ENCODE assay signal across 8 cellular contexts in the genomic region with DNA sequence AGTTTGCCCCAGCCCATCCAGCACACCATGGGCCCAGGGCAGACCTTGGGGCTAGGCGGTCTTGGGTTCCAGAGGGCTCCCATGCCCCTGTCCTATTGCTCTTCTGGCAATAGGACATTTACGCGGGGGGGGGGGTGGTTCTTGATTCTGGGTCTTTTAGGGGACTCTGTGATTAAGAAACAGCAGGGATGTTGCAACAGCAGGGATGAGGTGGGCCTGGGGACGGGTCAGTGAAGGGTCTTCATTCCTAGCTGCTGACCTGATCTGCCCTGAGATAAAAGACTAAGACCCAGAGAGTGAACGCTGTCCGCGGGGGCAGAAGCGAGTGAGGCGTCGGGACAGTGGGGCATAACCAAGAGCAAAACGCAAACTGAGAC. TPM values are rescaled to one million over a fixed set of nuclear protein-coding genes. Genes with fewer than 3 reads are reported as not detected.
A peak's percentile ranks its signal among the peaks of the same experiment; 100 is the strongest.
DNase-seq lines count a peak whose midpoint lies in the region; ATAC-seq lines count a peak whose summit lies in the region.
"Had no signal": no experiment of that assay in that cellular context is flagged by ENCODE, and none has a peak within 500 bp of the region (broad histone marks: within the 10 kb centered on the region; RNA-seq: fewer than 3 reads in every experiment).

No MANE protein-coding gene starts in this region.

- peaks cover 50% of the 10 kb centered on the region for H3K27me3 Mint-ChIP-seq in activated naive CD8-positive, alpha-beta T cell treated with anti-CD3 and anti-CD28 coated beads for 36 hours
- peaks cover 2 to 17% (median 7%) of the 10 kb centered on the region in 3 donors for H3K27me3 Mint-ChIP-seq in immature natural killer cell (ENCODE audit: low read depth in 3 of 3)
- H3K27me3 Mint-ChIP-seq in stimulated activated naive B cell treated with anti-CD40 and anti-IgM and Interleukin-4, amounts not matched to agents 10 μg/mL and 1 μg/mL and 100 μg/mL, for 72 hours: peaks cover 44 to 76% of the 10 kb centered on the region in 2 donors

- no peak overlapping the region for H3K27ac ChIP-seq in HUES6 (ENCODE audit: low read depth, low read length)

- peak overlapping the region; percentile 66 for H3K4me3 ChIP-seq in HUES6 (ENCODE audit: low read depth, low read length)

- no peaks in the 10 kb centered on the region for H3K36me3 ChIP-seq in HUES6 (ENCODE audit: control insufficient read depth, insufficient read depth, low read length)

- H3K4me3 Mint-ChIP-seq in activated naive CD8-positive, alpha-beta T cell treated with anti-CD3 and anti-CD28 coated beads for 36 hours: peak overlapping the region; percentile 51
- peak overlapping the region; percentile 70 to 88 (median 82) for H3K4me3 Mint-ChIP-seq in immature natural killer cell
- peak overlapping the region; percentile 46 to 70 for H3K4me3 Mint-ChIP-seq in stimulated activated naive B cell treated with anti-CD40 and anti-IgM and Interleukin-4, amounts not matched to agents 10 μg/mL and 1 μg/mL and 100 μg/mL, for 72 hours

- no peaks in the 10 kb centered on the region for H3K9me3 Mint-ChIP-seq in activated naive CD8-positive, alpha-beta T cell treated with anti-CD3 and anti-CD28 coated beads for 36 hours
- H3K9me3 Mint-ChIP-seq in immature natural killer cell: no peaks in the 10 kb centered on the region
- no peaks in the 10 kb centered on the region for H3K9me3 Mint-ChIP-seq in stimulated activated naive B cell treated with anti-CD40 and anti-IgM and Interleukin-4, amounts not matched to agents 10 μg/mL and 1 μg/mL and 100 μg/mL, for 72 hours

- ATAC-seq in stimulated activated naive B cell treated with anti-CD40 and anti-IgM and Interleukin-4, amounts not matched to agents 10 μg/mL and 1 μg/mL and 100 μg/mL, for 72 hours (replicated peaks): no peak

- no peak overlapping the region for H3K27ac Mint-ChIP-seq in activated naive CD8-positive, alpha-beta T cell treated with anti-CD3 and anti-CD28 coated beads for 36 hours
- no peak overlapping the region for H3K27ac Mint-ChIP-seq in immature natural killer cell
- no peak overlapping the region for H3K27ac Mint-ChIP-seq in stimulated activated naive B cell treated with anti-CD40 and anti-IgM and Interleukin-4, amounts not matched to agents 10 μg/mL and 1 μg/mL and 100 μg/mL, for 72 hours

- H3K36me3 Mint-ChIP-seq in activated naive CD8-positive, alpha-beta T cell treated with anti-CD3 and anti-CD28 coated beads for 36 hours: no peaks in the 10 kb centered on the region
- no peaks in the 10 kb centered on the region for H3K36me3 Mint-ChIP-seq in immature natural killer cell
- no peaks in the 10 kb centered on the region for H3K36me3 Mint-ChIP-seq in stimulated activated naive B cell treated with anti-CD40 and anti-IgM and Interleukin-4, amounts not matched to agents 10 μg/mL and 1 μg/mL and 100 μg/mL, for 72 hours

- H3K4me1 Mint-ChIP-seq in activated naive CD8-positive, alpha-beta T cell treated with anti-CD3 and anti-CD28 coated beads for 36 hours: peaks cover 6% of the 10 kb centered on the region
- peaks cover 15 to 20% of the 10 kb centered on the region in 2 donors for H3K4me1 Mint-ChIP-seq in immature natural killer cell
- H3K4me1 Mint-ChIP-seq in stimulated activated naive B cell treated with anti-CD40 and anti-IgM and Interleukin-4, amounts not matched to agents 10 μg/mL and 1 μg/mL and 100 μg/mL, for 72 hours: peaks cover 11 to 20% of the 10 kb centered on the region in 2 donors

- H3K27me3 ChIP-seq in HUES6 (ENCODE audit: control insufficient read depth, insufficient read depth, low read length): peaks cover 76% of the 10 kb centered on the region

- H3K4me1 ChIP-seq in HUES6 (ENCODE audit: control insufficient read depth, insufficient read depth, low read length): peaks cover 12% of the 10 kb centered on the region; the same call in 1 of the 2 replicates

- H3K9ac ChIP-seq in HUES6 (ENCODE audit: low read length): no peak overlapping the region

- no peaks in the 10 kb centered on the region for H3K9me3 ChIP-seq in HUES6 (ENCODE audit: control insufficient read depth, insufficient read depth, low read depth, low read length)

- no peak for DNase-seq in activated naive CD8-positive, alpha-beta T cell treated with anti-CD3 and anti-CD28 coated beads for 36 hours
- DNase-seq in immature natural killer cell: no peak
- no peak for DNase-seq in stimulated activated naive B cell treated with anti-CD40 and anti-IgM and Interleukin-4, amounts not matched to agents 10 μg/mL and 1 μg/mL and 100 μg/mL, for 72 hours
- no peak for DNase-seq in 8988T
- DNase-seq in HCEC 1CT: no peak
- DNase-seq in stimulated activated CD4-positive, alpha-beta T cell treated with anti-CD3 and anti-CD28 coated beads, Interleukin-4, amount 100 ng/mL, for 4 hours: no peak
- DNase-seq: effector CD8-positive, alpha-beta T cell had no signal

RNA-seq across cellular contexts. Expression of gene ADAMTS15, which starts 0.4 kb away (rescaled TPM):
- total RNA-seq in activated naive CD8-positive, alpha-beta T cell treated with anti-CD3 and anti-CD28 coated beads for 36 hours: not detected
- not detected for polyA plus RNA-seq in immature natural killer cell

RNA-seq across cellular contexts. Expression of gene ADAMTS8, which starts 19.6 kb away (rescaled TPM):
- not detected for total RNA-seq in activated naive CD8-positive, alpha-beta T cell treated with anti-CD3 and anti-CD28 coated beads for 36 hours
- under 1 TPM in 1 of 3 donors, not detected in 2; 0.18 TPM for polyA plus RNA-seq in immature natural killer cell
